In genomic region chr17:28711723-28712036, GRCh38 we compare ENCODE assay signal across 8 cellular contexts. TPM values are rescaled to one million over a fixed set of nuclear protein-coding genes. Genes with fewer than 3 reads are reported as not detected.
DNase-seq lines count a peak whose midpoint lies in the region; ATAC-seq and TF ChIP-seq lines count a peak whose summit lies in the region.

Gene PROCA1, minus strand, starts transcription at chr17:28711888. Its CDS starts 228 bp downstream, at chr17:28711660.

- H3K9me3 ChIP-seq in liver (ENCODE audit: control insufficient read depth in 4 of 4, low read length in 3 of 4) (no peaks in the 10 kb centered on the region), thyroid gland (no peaks in the 10 kb centered on the region)

- H3K36me3 ChIP-seq in liver (ENCODE audit: control insufficient read depth in 4 of 4, insufficient read depth in 3 of 4, low read depth in 1 of 4, low read length in 3 of 4), result no peaks in the 10 kb centered on the region
- H3K36me3 ChIP-seq in thyroid gland, result peaks cover 13% of the 10 kb centered on the region in 2 donors

- in situ Hi-C loops in astrocyte of the cerebellum (cut with HindIII; ENCODE audit: low sequenced_read_pairs), result no loop called here

- no peak for TF ChIP-seq POLR2A in thyroid gland (IDR thresholded peaks at IDR 0.05)

- H3K4me3 ChIP-seq in HL-60 (replicated peaks; ENCODE audit: insufficient read depth, low read length) (peak within 1 kb of the TSS; percentile 62), astrocyte of the cerebellum (ENCODE audit: low read depth, low read length) (peak within 1 kb of the TSS; percentile 54), liver (ENCODE audit: low read depth in 1 of 3, low read length in 3 of 3) (peak within 1 kb of the TSS; percentile 60 to 66 (median 60)), thyroid gland (replicated peaks in 1 of 3) (peak within 1 kb of the TSS in 2 of 3 donors; percentile 16 to 48)

- intact Hi-C loops in thyroid gland (cut with DNase I), result no loop called here

- H3K27ac ChIP-seq in HL-60 (replicated peaks) (peak within 1 kb of the TSS; percentile 69), liver (ENCODE audit: low read depth in 1 of 2, low read length in 2 of 2) (peak within 1 kb of the TSS; percentile 69 to 73), thyroid gland (peak within 1 kb of the TSS; percentile 73 to 83 (median 78))

- H3K27me3 ChIP-seq in HL-60 (ENCODE audit: insufficient read depth, poor library complexity, severe bottlenecking) (peaks cover 2% of the 10 kb centered on the region), liver (ENCODE audit: control insufficient read depth in 4 of 4, insufficient read depth in 4 of 4, low read length in 3 of 4) (no peaks in the 10 kb centered on the region), thyroid gland (no peaks in the 10 kb centered on the region)

- WGBS in liver, result 8% methylated on average over 20 of the region's 20 CpGs
- WGBS in thyroid gland, 2 donors, result 7 to 15% methylated on average over 12 to 19 of the region's 20 CpGs

- ATAC-seq in activated CD4-positive, CD25-positive, alpha-beta regulatory T cell treated with anti-CD3 and anti-CD28 coated beads, Interleukin-2, amount 50 U/mL, for 24 hours, result peak; percentile 28 to 32

- TF ChIP-seq CTCF in HL-60 (IDR thresholded peaks at IDR 0.05; ENCODE audit: insufficient read depth, low read length) (no peak), astrocyte of the cerebellum (IDR thresholded peaks at IDR 0.05; ENCODE audit: low read depth, low read length, missing control alignments) (no peak), liver (IDR thresholded peaks at IDR 0.05; ENCODE audit: low read depth, low read length, missing input control) (no peak), thyroid gland (IDR thresholded peaks at IDR 0.05) (no peak)

- no peak for TF ChIP-seq RAD21 in liver (IDR thresholded peaks at IDR 0.05)

- H3K9ac ChIP-seq in liver (ENCODE audit: low read depth in 1 of 2, low read length in 2 of 2), result peak within 1 kb of the TSS; percentile 30 to 66

- H3K4me1 ChIP-seq in liver (ENCODE audit: control insufficient read depth in 4 of 4, insufficient read depth in 4 of 4, low read length in 3 of 4) (peaks cover 1 to 11% (median 6%) of the 10 kb centered on the region in 4 donors), thyroid gland (peaks cover 9 to 18% of the 10 kb centered on the region in 2 donors)

- no peak for DNase-seq in activated CD4-positive, CD25-positive, alpha-beta regulatory T cell treated with anti-CD3 and anti-CD28 coated beads, Interleukin-2, amount 50 U/mL, for 72 hours
- DNase-seq in HL-60 (ENCODE audit: low read depth in 1 of 2, low spot score in 1 of 2), result no peak
- no peak for DNase-seq in astrocyte of the cerebellum (ENCODE audit: low read depth)
- DNase-seq in thyroid gland, result no peak
- no peak for DNase-seq in NCI-H774 (lab: John Stamatoyannopoulos, UW)
- DNase-seq in amygdala (lab: John Stamatoyannopoulos, UW), result no peak

TF ChIP-seq in liver, 16 proteins besides CTCF, POLR2A, EP300 and RAD21:
- no peak for TF ChIP-seq JUND (IDR thresholded peaks at IDR 0.05)
- no peak for TF ChIP-seq MAX (IDR thresholded peaks at IDR 0.05)
- TF ChIP-seq RXRA (IDR thresholded peaks at IDR 0.05), result no peak
- no peak for TF ChIP-seq YY1 (IDR thresholded peaks at IDR 0.05)

RNA-seq across cellular contexts. Expression of gene PROCA1, which starts in this region (rescaled TPM):
- total RNA-seq in liver, result under 1 TPM; 0.25 to 0.65 TPM
- polyA plus RNA-seq in liver, result under 1 TPM; 0.16 to 0.44 TPM
- total RNA-seq in thyroid gland, result 1 to 10 TPM in 2 of 4 donors, under 1 TPM in 1, not detected in 1; 0.46 to 4.3 (median 1.1) TPM
